8 cellular contexts compared by ENCODE assay signal in genomic region chr4:89298160-89298559, GRCh38. TPM values are rescaled to one million over a fixed set of nuclear protein-coding genes. Genes with fewer than 3 reads are reported as not detected.
DNase-seq lines count a peak whose midpoint lies in the region; ATAC-seq lines count a peak whose summit lies in the region.

No MANE protein-coding gene starts in this region.

- intact Hi-C loops in activated CD4-positive, alpha-beta T cell treated with anti-CD3 and anti-CD28 coated beads for 36 hours (cut with DNase I, micrococcal nuclease) = loop anchor here (2.0 to 10.0 kb wide), 6 partner anchors 71 to 1013 kb away; partner anchors contain the start of genes HERC6 (in 1 of the 2) and PPM1K (in 1 of the 2)

- peak; percentile 17 for ATAC-seq in activated CD4-positive, alpha-beta T cell treated with anti-CD3 and anti-CD28 coated beads for 36 hours
- peak; percentile 68 for ATAC-seq in stimulated activated memory B cell treated with anti-CD40 and anti-IgM and Interleukin-4, amounts not matched to agents 10 μg/mL and 1 μg/mL and 100 μg/mL, for 72 hours

- POLR2A ChIA-PET in activated CD4-positive, alpha-beta T cell treated with anti-CD3 and anti-CD28 coated beads for 36 hours (lab: Charles Lee) = interaction anchor here (1.1 to 1.6 kb wide), 2 partner anchors 10 to 37 kb away, joined by 4 to 5 read pairs; partner anchors contain the start of gene GPRIN3

- peaks cover 6% of the 10 kb centered on the region for H3K36me3 Mint-ChIP-seq in activated CD4-positive, alpha-beta T cell treated with anti-CD3 and anti-CD28 coated beads for 36 hours (ENCODE audit: low read depth)
- no peaks in the 10 kb centered on the region for H3K36me3 Mint-ChIP-seq in IgD-negative memory B cell
- no peaks in the 10 kb centered on the region for H3K36me3 Mint-ChIP-seq in stimulated activated memory B cell treated with anti-CD40 and anti-IgM and Interleukin-4, amounts not matched to agents 10 μg/mL and 1 μg/mL and 100 μg/mL, for 72 hours

- H3K27ac Mint-ChIP-seq in activated CD4-positive, alpha-beta T cell treated with anti-CD3 and anti-CD28 coated beads for 36 hours = peak overlapping the region; percentile 96
- H3K27ac Mint-ChIP-seq in IgD-negative memory B cell = peak overlapping the region in 2 of 3 donors; percentile 48 to 83
- H3K27ac Mint-ChIP-seq in stimulated activated memory B cell treated with anti-CD40 and anti-IgM and Interleukin-4, amounts not matched to agents 10 μg/mL and 1 μg/mL and 100 μg/mL, for 72 hours = peak overlapping the region; percentile 24

- no peaks in the 10 kb centered on the region for H3K27me3 Mint-ChIP-seq in activated CD4-positive, alpha-beta T cell treated with anti-CD3 and anti-CD28 coated beads for 36 hours
- peaks cover 27% of the 10 kb centered on the region for H3K27me3 Mint-ChIP-seq in IgD-negative memory B cell
- H3K27me3 Mint-ChIP-seq in stimulated activated memory B cell treated with anti-CD40 and anti-IgM and Interleukin-4, amounts not matched to agents 10 μg/mL and 1 μg/mL and 100 μg/mL, for 72 hours = no peaks in the 10 kb centered on the region

- CTCF ChIA-PET in activated CD4-positive, alpha-beta T cell treated with anti-CD3 and anti-CD28 coated beads for 36 hours (lab: Charles Lee) = interaction anchor here (0.9 to 2.9 kb wide), 15 partner anchors 9 to 137 kb away, joined by 3 to 17 read pairs (median 4); partner anchors contain the start of gene GPRIN3

- DNase-seq in activated CD4-positive, alpha-beta T cell treated with anti-CD3 and anti-CD28 coated beads for 36 hours = peak; percentile 54
- no peak for DNase-seq in activated CD4-positive, alpha-beta T cell treated with anti-CD3 and anti-CD28 coated beads, Interleukin-2, amount 50 U/mL, for 4 hours
- peak; percentile 22 for DNase-seq in effector CD4-positive, alpha-beta T cell
- DNase-seq in RKO (ENCODE audit: low spot score) = no peak
- no peak for DNase-seq in D341Med (ENCODE audit: low spot score)
- DNase-seq in hepatic stellate cell (ENCODE audit: low spot score) = no peak

- no peaks in the 10 kb centered on the region for H3K9me3 Mint-ChIP-seq in activated CD4-positive, alpha-beta T cell treated with anti-CD3 and anti-CD28 coated beads for 36 hours (ENCODE audit: low read depth)
- H3K9me3 Mint-ChIP-seq in IgD-negative memory B cell = no peaks in the 10 kb centered on the region
- no peaks in the 10 kb centered on the region for H3K9me3 Mint-ChIP-seq in stimulated activated memory B cell treated with anti-CD40 and anti-IgM and Interleukin-4, amounts not matched to agents 10 μg/mL and 1 μg/mL and 100 μg/mL, for 72 hours

- peaks cover 82% of the 10 kb centered on the region for H3K4me1 Mint-ChIP-seq in activated CD4-positive, alpha-beta T cell treated with anti-CD3 and anti-CD28 coated beads for 36 hours
- H3K4me1 Mint-ChIP-seq in IgD-negative memory B cell = peaks cover 37 to 47% (median 40%) of the 10 kb centered on the region in 3 donors
- H3K4me1 Mint-ChIP-seq in stimulated activated memory B cell treated with anti-CD40 and anti-IgM and Interleukin-4, amounts not matched to agents 10 μg/mL and 1 μg/mL and 100 μg/mL, for 72 hours = peaks cover 48% of the 10 kb centered on the region

- H3K4me3 Mint-ChIP-seq in activated CD4-positive, alpha-beta T cell treated with anti-CD3 and anti-CD28 coated beads for 36 hours = peak overlapping the region; percentile 60
- peak overlapping the region in 3 of 4 donors; percentile 3 to 74 (median 74) for H3K4me3 Mint-ChIP-seq in IgD-negative memory B cell
- H3K4me3 Mint-ChIP-seq in stimulated activated memory B cell treated with anti-CD40 and anti-IgM and Interleukin-4, amounts not matched to agents 10 μg/mL and 1 μg/mL and 100 μg/mL, for 72 hours = peak overlapping the region; percentile 25

RNA-seq across cellular contexts. Expression of gene GPRIN3, which starts 9.4 kb away (rescaled TPM):
- total RNA-seq in activated CD4-positive, alpha-beta T cell treated with anti-CD3 and anti-CD28 coated beads for 36 hours = 10 to 100 TPM; 10.5 to 12.2 TPM
- 0.50 TPM for polyA plus RNA-seq in IgD-negative memory B cell

Comparison
In these comparisons a context has a peak if more than half of its experiments do, and no peak if none do; other contexts are left out.
1. DNase-seq: peak in activated CD4-positive, alpha-beta T cell treated with anti-CD3 and anti-CD28 coated beads for 36 hours (single experiment) and effector CD4-positive, alpha-beta T cell (single experiment); none in activated CD4-positive, alpha-beta T cell treated with anti-CD3 and anti-CD28 coated beads, Interleukin-2, amount 50 U/mL, for 4 hours (0 of 2), RKO (single experiment), D341Med (single experiment) and hepatic stellate cell (single experiment).
2. H3K27ac Mint-ChIP-seq: peak in every context shown above with its lines; median percentile 96 in activated CD4-positive, alpha-beta T cell treated with anti-CD3 and anti-CD28 coated beads for 36 hours; 66 in IgD-negative memory B cell; 24 in stimulated activated memory B cell treated with anti-CD40 and anti-IgM and Interleukin-4, amounts not matched to agents 10 μg/mL and 1 μg/mL and 100 μg/mL, for 72 hours.
3. Peak in every context shown above with its lines, with median percentiles within 50 percentile points of each other: H3K4me3 Mint-ChIP-seq.